Comparison of ENCODE assay signal across 26 cellular contexts in genomic region chr15:98289747-98290146, GRCh38.
"Had no signal": no experiment of that assay in that cellular context is flagged by ENCODE, and none has a peak within 500 bp of the region (broad histone marks: within the 10 kb centered on the region; RNA-seq: fewer than 3 reads in every experiment).

No MANE protein-coding gene starts in this region.

- H3K4me1 ChIP-seq: colonic mucosa, lower lobe of right lung, neural progenitor cell had no signal

- H3K4me3 ChIP-seq: colonic mucosa, dorsolateral prefrontal cortex, esophagus squamous epithelium, heart left ventricle, lower lobe of right lung, neural progenitor cell, sigmoid colon, spleen, thoracic aorta had no signal

- H3K9me3 Mint-ChIP-seq: activated B cell treated with CpG ODN at 0.5 μM for 24 hours; activated CD4-positive, alpha-beta memory T cell treated with anti-CD3 and anti-CD28 coated beads for 36 hours; activated naive CD4-positive, alpha-beta T cell treated with anti-CD3 and anti-CD28 coated beads for 36 hours; activated naive CD8-positive, alpha-beta T cell treated with anti-CD3 and anti-CD28 coated beads, Interleukin-2, amount 10 ng/mL, durations not matched to agents 7 days and 5 days; activated T-cell treated with anti-CD3 and anti-CD28 coated beads, Interleukin-2, amount 50 U/mL, for 72 hours; effector memory CD8-positive, alpha-beta T cell; naive thymus-derived CD8-positive, alpha-beta T cell; neural progenitor cell; T-helper 1 cell treated with Interleukin-12 subunit alpha and Interleukin-12 subunit beta and Interleukin-4 antibody, amounts not matched to agents 30 μg/mL and 1 μg/mL, for 36 hours; type B pancreatic cell had no signal

- H3K36me3 Mint-ChIP-seq: activated CD4-positive, alpha-beta memory T cell treated with anti-CD3 and anti-CD28 coated beads for 36 hours; activated naive CD8-positive, alpha-beta T cell treated with anti-CD3 and anti-CD28 coated beads, Interleukin-2, amount 10 ng/mL, durations not matched to agents 7 days and 5 days; naive thymus-derived CD8-positive, alpha-beta T cell; neural progenitor cell; type B pancreatic cell had no signal

- H3K27ac ChIP-seq: colonic mucosa, dorsolateral prefrontal cortex, esophagus squamous epithelium, heart left ventricle, lower lobe of right lung, neural progenitor cell, sigmoid colon, spleen, thoracic aorta had no signal

- ATAC-seq: activated CD4-positive, alpha-beta T cell treated with anti-CD3 and anti-CD28 coated beads for 36 hours; activated T-cell treated with anti-CD3 and anti-CD28 coated beads, Interleukin-2, amount 50 U/mL, for 72 hours; effector memory CD8-positive, alpha-beta T cell; heart left ventricle; left lobe of liver; lower lobe of right lung; naive thymus-derived CD8-positive, alpha-beta T cell had no signal

- H3K4me1 Mint-ChIP-seq: activated B cell treated with CpG ODN at 0.5 μM for 24 hours had no signal

- H3K9ac ChIP-seq: neural progenitor cell had no signal

- H3K9me3 ChIP-seq: colonic mucosa, esophagus squamous epithelium, heart left ventricle, lower lobe of right lung, sigmoid colon, spleen, thoracic aorta had no signal

- H3K4me2 ChIP-seq: neural progenitor cell had no signal

- H3K27ac Mint-ChIP-seq: activated B cell treated with CpG ODN at 0.5 μM for 24 hours; activated CD4-positive, alpha-beta memory T cell treated with anti-CD3 and anti-CD28 coated beads for 36 hours; activated CD4-positive, alpha-beta T cell treated with anti-CD3 and anti-CD28 coated beads for 36 hours; activated naive CD4-positive, alpha-beta T cell treated with anti-CD3 and anti-CD28 coated beads for 36 hours; activated naive CD8-positive, alpha-beta T cell treated with anti-CD3 and anti-CD28 coated beads, Interleukin-2, amount 10 ng/mL, durations not matched to agents 7 days and 5 days; activated T-cell treated with anti-CD3 and anti-CD28 coated beads, Interleukin-2, amount 50 U/mL, for 72 hours; effector memory CD8-positive, alpha-beta T cell; naive thymus-derived CD8-positive, alpha-beta T cell; neural progenitor cell; progenitor cell of endocrine pancreas; T-helper 1 cell treated with Interleukin-12 subunit alpha and Interleukin-12 subunit beta and Interleukin-4 antibody, amounts not matched to agents 30 μg/mL and 1 μg/mL, for 36 hours; type B pancreatic cell had no signal

- H3K27me3 ChIP-seq: colonic mucosa had no signal

- H3K36me3 ChIP-seq: colonic mucosa, esophagus squamous epithelium, heart left ventricle, lower lobe of right lung, neural progenitor cell, sigmoid colon, spleen, thoracic aorta had no signal

- DNase-seq: activated B cell treated with CpG ODN at 0.5 μM for 24 hours; activated CD4-positive, alpha-beta memory T cell treated with anti-CD3 and anti-CD28 coated beads for 36 hours; activated CD4-positive, alpha-beta T cell treated with anti-CD3 and anti-CD28 coated beads for 36 hours; activated effector memory CD4-positive, alpha-beta T cell treated with Interleukin-2 at 50 U/mL for 16 hours; activated naive CD4-positive, alpha-beta T cell treated with anti-CD3 and anti-CD28 coated beads for 36 hours; activated naive CD8-positive, alpha-beta T cell treated with anti-CD3 and anti-CD28 coated beads, Interleukin-2, amount 10 ng/mL, durations not matched to agents 7 days and 5 days; activated T-cell treated with anti-CD3 and anti-CD28 coated beads, Interleukin-2, amount 50 U/mL, for 72 hours; amniotic stem cell; colonic mucosa; dorsolateral prefrontal cortex; effector memory CD8-positive, alpha-beta T cell; esophagus squamous epithelium; heart left ventricle; lower lobe of right lung; naive thymus-derived CD8-positive, alpha-beta T cell; retina; sigmoid colon; spleen; stimulated activated CD4-positive, alpha-beta T cell treated with anti-CD3 and anti-CD28 coated beads, Interleukin-4, amount 100 ng/mL, for 24 hours; stimulated activated naive CD4-positive, alpha-beta T cell treated with Interleukin-2 at 50 U/mL for 16 hours had no signal

- H3K4me3 Mint-ChIP-seq: activated B cell treated with CpG ODN at 0.5 μM for 24 hours; activated CD4-positive, alpha-beta memory T cell treated with anti-CD3 and anti-CD28 coated beads for 36 hours; activated CD4-positive, alpha-beta T cell treated with anti-CD3 and anti-CD28 coated beads for 36 hours; activated naive CD4-positive, alpha-beta T cell treated with anti-CD3 and anti-CD28 coated beads for 36 hours; activated naive CD8-positive, alpha-beta T cell treated with anti-CD3 and anti-CD28 coated beads, Interleukin-2, amount 10 ng/mL, durations not matched to agents 7 days and 5 days; activated T-cell treated with anti-CD3 and anti-CD28 coated beads, Interleukin-2, amount 50 U/mL, for 72 hours; effector memory CD8-positive, alpha-beta T cell; naive thymus-derived CD8-positive, alpha-beta T cell; neural progenitor cell; T-helper 1 cell treated with Interleukin-12 subunit alpha and Interleukin-12 subunit beta and Interleukin-4 antibody, amounts not matched to agents 30 μg/mL and 1 μg/mL, for 36 hours; type B pancreatic cell had no signal

- H3K27me3 Mint-ChIP-seq: effector memory CD8-positive, alpha-beta T cell had no signal
